Comparison of ENCODE assay signal across 19 cellular contexts in genomic region chr4:21733894-21734630, GRCh38.
DNase-seq lines count a peak whose midpoint lies in the region; TF ChIP-seq lines count a peak whose summit lies in the region.
"Had no signal": no experiment of that assay in that cellular context is flagged by ENCODE, and none has a peak within 500 bp of the region (broad histone marks: within the 10 kb centered on the region; RNA-seq: fewer than 3 reads in every experiment).

No MANE protein-coding gene starts in this region.

- no peaks in the 10 kb centered on the region for H3K9me3 ChIP-seq in BE2C
- H3K9me3 ChIP-seq: A549, Caco-2 had no signal

- no peaks in the 10 kb centered on the region for H3K36me3 Mint-ChIP-seq in mesothelial cell of epicardium
- H3K36me3 Mint-ChIP-seq: CD8-positive, alpha-beta T cell had no signal

- H3K27me3 ChIP-seq in BE2C, result no peaks in the 10 kb centered on the region

- no peak overlapping the region for H3K4me3 Mint-ChIP-seq in mesothelial cell of epicardium
- H3K4me3 Mint-ChIP-seq: CD8-positive, alpha-beta T cell; GM23338; H9 had no signal

- H3K4me3 ChIP-seq in BE2C (ENCODE audit: low read depth, low read length), result 0 out of 2 replicates have a peak overlapping the region, but pooled peaks have one; percentile 2
- H3K4me3 ChIP-seq: A549, GM23338 had no signal

- peaks cover 47% of the 10 kb centered on the region for H3K4me1 ChIP-seq in BE2C
- H3K4me1 ChIP-seq: A549, Caco-2 had no signal

- peak; percentile 82 for DNase-seq in BE2C
- DNase-seq in SK-N-DZ (ENCODE audit: low spot score), result peak; percentile 99
- peak; percentile 4 for DNase-seq in amniotic epithelial cell (ENCODE audit: low read depth)
- DNase-seq in mesothelial cell of epicardium (ENCODE audit: low spot score in 2 of 2, unreplicated experiment in 2 of 2), result no peak
- no peak for DNase-seq in hypothalamus (lab: John Stamatoyannopoulos, UW)
- DNase-seq in HuH-7.5 (ENCODE audit: low spot score), result no peak
- DNase-seq in NCI-H1048 (lab: John Stamatoyannopoulos, UW), result no peak
- DNase-seq: 8988T; ACHN; AML-193; C1 segment of cervical spinal cord; Caco-2; CD8-positive, alpha-beta T cell; DMS53; DMS79 treated with DMSO at 0.1 percent for 48 hours; GF-D8; H9 had no signal

- H3K4me1 Mint-ChIP-seq in mesothelial cell of epicardium, result peaks cover 25% of the 10 kb centered on the region
- H3K4me1 Mint-ChIP-seq: GM23338, H9 had no signal

- no peaks in the 10 kb centered on the region for H3K27me3 Mint-ChIP-seq in mesothelial cell of epicardium (ENCODE audit: low read depth)

- peak overlapping the region; percentile 39 for H3K27ac Mint-ChIP-seq in mesothelial cell of epicardium
- H3K27ac Mint-ChIP-seq: CD8-positive, alpha-beta T cell; GM23338; H9 had no signal

- H3K36me3 ChIP-seq in BE2C, result no peaks in the 10 kb centered on the region

- TF ChIP-seq CTCF in BE2C (IDR thresholded peaks at IDR 0.05; ENCODE audit: low read depth, low read length), result no peak
- TF ChIP-seq CTCF in mesothelial cell of epicardium (IDR thresholded peaks at IDR 0.05; ENCODE audit: unreplicated experiment), result no peak

- no peaks in the 10 kb centered on the region for H3K9me3 Mint-ChIP-seq in mesothelial cell of epicardium
- H3K9me3 Mint-ChIP-seq: GM23338, H9 had no signal

Comparison
In these comparisons a context has a peak if more than half of its experiments do, and no peak if none do; other contexts are left out.
1. DNase-seq: peak in BE2C (single experiment), SK-N-DZ (single experiment) and amniotic epithelial cell (single experiment); none in mesothelial cell of epicardium (0 of 2), hypothalamus (0 of 51), HuH-7.5 (single experiment) and NCI-H1048 (single experiment).